Comparison of ENCODE assay signal across 9 cellular contexts in genomic region chr4:185566972-185567749, GRCh38. TPM values are rescaled to one million over a fixed set of nuclear protein-coding genes. Genes with fewer than 3 reads are reported as not detected.
DNase-seq lines count a peak whose midpoint lies in the region; ATAC-seq and TF ChIP-seq lines count a peak whose summit lies in the region.
"Had no signal": no experiment of that assay in that cellular context is flagged by ENCODE, and none has a peak within 500 bp of the region (broad histone marks: within the 10 kb centered on the region; RNA-seq: fewer than 3 reads in every experiment).

No MANE protein-coding gene starts in this region.

- H3K9me3 Mint-ChIP-seq in activated CD4-positive, alpha-beta T cell treated with anti-CD3 and anti-CD28 coated beads, Interleukin-2, amount 10 ng/mL, durations not matched to agents 24 days and 14 days = no peaks in the 10 kb centered on the region

- H3K9me3 ChIP-seq in body of pancreas (no peaks in the 10 kb centered on the region), T-helper 17 cell (ENCODE audit: control insufficient read depth, low read length, poor library complexity, severe bottlenecking) (no peaks in the 10 kb centered on the region)

- in situ Hi-C loops in Caki2 (cut with HindIII; ENCODE audit: low pct_unique_long_range_greater_than_20kb, low sequenced_read_pairs) = no loop called here

- H3K36me3 ChIP-seq in body of pancreas (replicated peaks in 1 of 2; ENCODE audit: insufficient read depth in 1 of 2, low read depth in 2 of 2) = no peaks in the 10 kb centered on the region

- H3K27me3 ChIP-seq in body of pancreas = no peaks in the 10 kb centered on the region

- H3K27ac ChIP-seq in body of pancreas = peak overlapping the region; percentile 46 to 87 (median 77)

- ATAC-seq in body of pancreas (peak; percentile 89), T-helper 17 cell (no peak), GM21423 (IDR thresholded peaks at IDR 0.05; ENCODE audit: unreplicated experiment) (no peak)

- no peak for TF ChIP-seq CTCF in body of pancreas (IDR thresholded peaks at IDR 0.05)

- peaks cover 28% of the 10 kb centered on the region for H3K4me1 ChIP-seq in body of pancreas

- H3K4me1 Mint-ChIP-seq in activated CD4-positive, alpha-beta T cell treated with anti-CD3 and anti-CD28 coated beads, Interleukin-2, amount 10 ng/mL, durations not matched to agents 24 days and 14 days = no peaks in the 10 kb centered on the region
- H3K4me1 Mint-ChIP-seq in T-helper 17 cell = no peaks in the 10 kb centered on the region

- H3K27me3 Mint-ChIP-seq in activated CD4-positive, alpha-beta T cell treated with anti-CD3 and anti-CD28 coated beads, Interleukin-2, amount 10 ng/mL, durations not matched to agents 24 days and 14 days = no peaks in the 10 kb centered on the region
- H3K27me3 Mint-ChIP-seq in T-helper 17 cell = peaks cover 45% of the 10 kb centered on the region

- no peak for TF ChIP-seq POLR2A in body of pancreas (IDR thresholded peaks at IDR 0.05)

- 37 to 45% methylated on average over 14 of the region's 14 CpGs for WGBS in body of pancreas, 2 donors

- no peak overlapping the region for H3K4me3 ChIP-seq in body of pancreas

- H3K36me3 Mint-ChIP-seq in activated CD4-positive, alpha-beta T cell treated with anti-CD3 and anti-CD28 coated beads, Interleukin-2, amount 10 ng/mL, durations not matched to agents 24 days and 14 days (ENCODE audit: low read depth) = no peaks in the 10 kb centered on the region
- H3K36me3 Mint-ChIP-seq in T-helper 17 cell (ENCODE audit: low read depth) = no peaks in the 10 kb centered on the region

- H3K4me3 Mint-ChIP-seq in activated CD4-positive, alpha-beta T cell treated with anti-CD3 and anti-CD28 coated beads, Interleukin-2, amount 10 ng/mL, durations not matched to agents 24 days and 14 days = no peak overlapping the region
- no peak overlapping the region for H3K4me3 Mint-ChIP-seq in T-helper 17 cell

- DNase-seq in Caki2 (ENCODE audit: low read depth) (peak; percentile 31), body of pancreas (peak; percentile 38 to 70 (median 50)), hepatic stellate cell (ENCODE audit: low spot score) (peak; percentile 51), pulmonary artery endothelial cell (ENCODE audit: low read depth, low spot score) (peak; percentile 94), T-helper 17 cell (no peak)
- DNase-seq in activated CD4-positive, alpha-beta T cell treated with anti-CD3 and anti-CD28 coated beads for 1 hour = no peak
- DNase-seq in activated CD4-positive, alpha-beta T cell treated with anti-CD3 and anti-CD28 coated beads, Interleukin-2, amount 10 ng/mL, durations not matched to agents 24 days and 14 days = no peak
- DNase-seq: activated T-cell treated with anti-CD3 and anti-CD28 coated beads for 4 hours had no signal

- intact Hi-C loops in body of pancreas (cut with DNase I) = no loop called here
- intact Hi-C loops in activated CD4-positive, alpha-beta T cell treated with anti-CD3 and anti-CD28 coated beads, Interleukin-2, amount 10 ng/mL, durations not matched to agents 24 days and 14 days (cut with micrococcal nuclease) = no loop called here

- no peak overlapping the region for H3K27ac Mint-ChIP-seq in activated CD4-positive, alpha-beta T cell treated with anti-CD3 and anti-CD28 coated beads, Interleukin-2, amount 10 ng/mL, durations not matched to agents 24 days and 14 days
- no peak overlapping the region for H3K27ac Mint-ChIP-seq in T-helper 17 cell

RNA-seq across cellular contexts. Expression of gene PDLIM3, which starts 31.9 kb away (rescaled TPM):
- total RNA-seq in Caki2 (2014; rRNA removed; shearing (Covaris generic); ENCODE audit: low replicate concordance) = 5.6 and 11.3 TPM in 2 replicates
- total RNA-seq in body of pancreas = 10 to 100 TPM; 22.1 to 40.2 TPM
- total RNA-seq in pulmonary artery endothelial cell = 60.5 and 78.9 TPM in 2 replicates
- total RNA-seq in activated CD4-positive, alpha-beta T cell treated with anti-CD3 and anti-CD28 coated beads, Interleukin-2, amount 10 ng/mL, durations not matched to agents 24 days and 14 days = not detected in 2 replicates
- not detected for total RNA-seq in T-helper 17 cell

Comparison
In these comparisons a context has a peak if more than half of its experiments do, and no peak if none do; other contexts are left out.
1. DNase-seq: peak in Caki2 (single experiment), body of pancreas (4 of 4), hepatic stellate cell (single experiment) and pulmonary artery endothelial cell (single experiment); none in activated CD4-positive, alpha-beta T cell treated with anti-CD3 and anti-CD28 coated beads for 1 hour (single experiment), activated CD4-positive, alpha-beta T cell treated with anti-CD3 and anti-CD28 coated beads, Interleukin-2, amount 10 ng/mL, durations not matched to agents 24 days and 14 days (single experiment) and T-helper 17 cell (0 of 3).